Comparison of ENCODE assay signal across 8 cellular contexts in the genomic region with DNA sequence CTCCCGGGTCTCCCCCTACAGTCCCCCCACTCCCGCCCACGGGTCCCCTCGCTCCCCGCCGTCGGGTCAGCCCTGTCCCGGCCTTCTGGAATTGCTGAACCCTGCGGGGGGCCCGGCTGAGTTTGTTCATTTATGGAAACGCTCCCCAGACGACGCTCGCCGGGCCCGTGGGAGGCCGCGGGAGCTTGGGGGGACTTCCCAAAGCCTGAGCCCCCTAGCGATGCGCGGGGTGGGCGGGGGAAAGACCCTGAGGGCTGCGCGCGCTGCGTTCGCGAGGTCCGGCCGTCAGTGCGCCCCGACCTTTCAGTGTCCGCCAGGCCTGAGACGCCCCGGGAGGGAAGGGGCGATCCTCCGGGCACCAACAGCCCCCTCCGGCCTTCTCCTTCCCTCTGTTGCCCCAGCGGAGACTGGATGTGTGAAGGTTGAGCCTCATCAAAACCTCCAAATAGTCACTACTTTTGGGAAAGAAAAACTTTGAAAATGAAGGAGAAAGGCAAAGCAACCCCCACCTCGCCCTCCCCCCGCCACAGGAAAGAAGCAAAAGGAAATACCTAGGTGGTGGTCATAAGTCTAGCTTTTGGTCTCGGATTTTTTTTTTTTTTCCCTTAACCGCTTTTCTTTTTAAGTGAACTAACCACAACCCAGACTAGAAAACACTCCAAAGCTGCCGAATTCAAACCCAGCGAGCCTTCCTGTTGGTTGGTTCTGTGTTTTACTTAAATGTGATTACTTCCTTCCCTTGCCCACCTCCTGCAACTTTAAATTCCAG. TPM values are rescaled to one million over a fixed set of nuclear protein-coding genes. Genes with fewer than 3 reads are reported as not detected.
DNase-seq lines count a peak whose midpoint lies in the region; ATAC-seq and TF ChIP-seq lines count a peak whose summit lies in the region.

No MANE protein-coding gene starts in this region.

- H3K9me3 Mint-ChIP-seq in stimulated activated naive B cell treated with anti-CD40 and anti-IgM and Interleukin-4, amounts not matched to agents 10 μg/mL and 1 μg/mL and 100 μg/mL, for 72 hours, result no peaks in the 10 kb centered on the region

- peak overlapping the region; percentile 74 for H3K4me3 ChIP-seq in left ventricle myocardium inferior

- no peaks in the 10 kb centered on the region for H3K9me3 ChIP-seq in ES-I3 (ENCODE audit: control insufficient read depth, insufficient read depth, low read length)
- no peaks in the 10 kb centered on the region for H3K9me3 ChIP-seq in T-helper 17 cell (ENCODE audit: control insufficient read depth, low read length, poor library complexity, severe bottlenecking)
- no peaks in the 10 kb centered on the region for H3K9me3 ChIP-seq in left ventricle myocardium inferior (replicated peaks)

- H3K4me1 ChIP-seq in ES-I3 (ENCODE audit: insufficient read depth, low read length) (peaks cover 8% of the 10 kb centered on the region; the same call in 1 of the 2 replicates), left ventricle myocardium inferior (peaks cover 32% of the 10 kb centered on the region)

- H3K27ac ChIP-seq in left ventricle myocardium inferior (replicated peaks), result peak overlapping the region; percentile 86

- H3K4me1 Mint-ChIP-seq in T-helper 17 cell, result peaks cover 25% of the 10 kb centered on the region
- H3K4me1 Mint-ChIP-seq in stimulated activated naive B cell treated with anti-CD40 and anti-IgM and Interleukin-4, amounts not matched to agents 10 μg/mL and 1 μg/mL and 100 μg/mL, for 72 hours, result peaks cover 23 to 25% of the 10 kb centered on the region in 2 donors

- DNase-seq in T-helper 17 cell (peak in 1 of 3 donors; percentile 10), left ventricle myocardium inferior (no peak), NCI-H146 (lab: John Stamatoyannopoulos, UW) (no peak), NCI-H226 (no peak)
- no peak for DNase-seq in stimulated activated naive B cell treated with anti-CD40 and anti-IgM and Interleukin-4, amounts not matched to agents 10 μg/mL and 1 μg/mL and 100 μg/mL, for 72 hours

- H3K4me3 Mint-ChIP-seq in T-helper 17 cell, result peak overlapping the region; percentile 78
- H3K4me3 Mint-ChIP-seq in stimulated activated naive B cell treated with anti-CD40 and anti-IgM and Interleukin-4, amounts not matched to agents 10 μg/mL and 1 μg/mL and 100 μg/mL, for 72 hours, result peak overlapping the region; percentile 69 to 70

- intact Hi-C loops in left ventricle myocardium inferior (cut with micrococcal nuclease), result no loop called here

- TF ChIP-seq CTCF in left ventricle myocardium inferior (IDR thresholded peaks at IDR 0.05; ENCODE audit: borderline replicate concordance), result no peak

- H3K36me3 ChIP-seq in ES-I3 (ENCODE audit: insufficient read depth, low read length) (no peaks in the 10 kb centered on the region), left ventricle myocardium inferior (no peaks in the 10 kb centered on the region)

- H3K27me3 Mint-ChIP-seq in T-helper 17 cell, result peaks cover 75% of the 10 kb centered on the region
- H3K27me3 Mint-ChIP-seq in stimulated activated naive B cell treated with anti-CD40 and anti-IgM and Interleukin-4, amounts not matched to agents 10 μg/mL and 1 μg/mL and 100 μg/mL, for 72 hours, result peaks cover 55 to 75% of the 10 kb centered on the region in 2 donors

- peaks cover 5% of the 10 kb centered on the region for H3K36me3 Mint-ChIP-seq in T-helper 17 cell (ENCODE audit: low read depth)
- no peaks in the 10 kb centered on the region for H3K36me3 Mint-ChIP-seq in stimulated activated naive B cell treated with anti-CD40 and anti-IgM and Interleukin-4, amounts not matched to agents 10 μg/mL and 1 μg/mL and 100 μg/mL, for 72 hours

- peak overlapping the region; percentile 49 for H3K9ac ChIP-seq in ES-I3 (ENCODE audit: low read depth, low read length)

- peaks cover 67% of the 10 kb centered on the region for H3K27me3 ChIP-seq in left ventricle myocardium inferior (ENCODE audit: low read depth)

- peak overlapping the region; percentile 8 for H3K27ac Mint-ChIP-seq in T-helper 17 cell
- no peak overlapping the region for H3K27ac Mint-ChIP-seq in stimulated activated naive B cell treated with anti-CD40 and anti-IgM and Interleukin-4, amounts not matched to agents 10 μg/mL and 1 μg/mL and 100 μg/mL, for 72 hours

- ATAC-seq in GM21825 (IDR thresholded peaks at IDR 0.05; ENCODE audit: unreplicated experiment) (peak; percentile 9), T-helper 17 cell (peak; percentile 74), HG03039 (IDR thresholded peaks at IDR 0.05; ENCODE audit: unreplicated experiment) (no peak)
- ATAC-seq in stimulated activated naive B cell treated with anti-CD40 and anti-IgM and Interleukin-4, amounts not matched to agents 10 μg/mL and 1 μg/mL and 100 μg/mL, for 72 hours (replicated peaks), result peak; percentile 28 to 32

RNA-seq across cellular contexts. Expression of a gene that starts 0.5 kb away (rescaled TPM):
- not detected for total RNA-seq in T-helper 17 cell
- total RNA-seq in left ventricle myocardium inferior, result 3.3 TPM

RNA-seq across cellular contexts. Expression of a gene that starts 37.4 kb away (rescaled TPM):
- 10 to 100 TPM; 38.0 to 44.5 TPM for total RNA-seq in T-helper 17 cell
- total RNA-seq in left ventricle myocardium inferior, result 20.8 TPM

RNA-seq across cellular contexts. Expression of a gene that starts 41.8 kb away (rescaled TPM):
- 1 to 10 TPM in 1 of 2 donors, under 1 TPM in 1; 0.32 to 1.7 TPM for total RNA-seq in T-helper 17 cell
- total RNA-seq in left ventricle myocardium inferior, result 2.1 TPM
